Comparison of ENCODE assay signal across 32 cellular contexts in the genomic region with DNA sequence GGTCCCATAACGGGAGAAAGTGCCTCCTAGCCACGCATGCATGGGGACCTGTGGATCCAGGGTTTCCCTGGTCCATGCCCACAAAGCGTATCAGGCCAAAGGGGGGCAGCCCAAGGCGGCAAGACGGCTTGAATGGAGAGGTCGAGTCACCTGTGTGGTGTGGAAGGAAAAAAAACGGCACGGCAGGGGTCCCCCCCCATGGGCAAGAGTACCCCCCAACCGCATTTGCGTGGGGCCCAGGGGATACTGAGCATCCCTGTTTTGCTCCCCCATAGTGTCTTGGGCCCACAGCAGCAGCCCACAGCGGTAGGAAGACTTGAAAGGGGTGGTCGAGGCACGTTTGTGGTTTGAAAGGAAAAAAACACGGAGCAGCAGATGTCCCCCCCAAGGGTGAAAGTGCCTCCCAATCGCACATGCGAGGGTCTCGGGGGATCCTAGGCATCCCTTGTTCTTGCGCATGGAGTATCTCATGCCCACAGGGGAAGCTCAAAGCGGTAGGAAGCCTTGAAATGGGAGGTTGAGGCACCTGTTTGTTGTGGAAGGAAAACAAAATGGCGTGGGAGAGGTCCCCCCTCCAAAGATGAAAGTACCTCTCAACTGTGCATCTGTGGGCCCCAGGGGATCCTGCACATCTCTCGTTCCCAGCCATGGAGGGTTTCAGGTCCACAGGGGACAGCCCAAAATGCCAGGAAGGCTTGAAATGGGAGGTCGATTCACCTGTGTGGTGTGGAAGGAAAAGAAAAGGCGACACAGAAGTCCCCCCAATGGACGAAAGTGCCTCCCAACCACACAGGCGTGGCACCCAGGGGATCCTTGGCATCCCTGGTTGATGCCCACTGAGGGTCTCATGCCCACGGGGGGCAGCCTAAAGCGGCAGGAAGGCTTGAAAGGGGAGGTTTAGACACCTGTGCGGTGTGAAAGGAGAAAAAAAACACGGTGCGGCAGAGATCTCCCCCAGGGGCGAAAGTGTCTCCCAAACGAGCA.
A peak's percentile ranks its signal among the peaks of the same experiment; 100 is the strongest.
DNase-seq lines count a peak whose midpoint lies in the region; ATAC-seq, FAIRE-seq and TF ChIP-seq lines count a peak whose summit lies in the region.
"Had no signal": no experiment of that assay in that cellular context is flagged by ENCODE, and none has a peak within 500 bp of the region (broad histone marks: within the 10 kb centered on the region; RNA-seq: fewer than 3 reads in every experiment).

No MANE protein-coding gene starts in this region.

- peak; percentile 13 for DNase-seq in activated CD8-positive, alpha-beta memory T cell treated with anti-CD3 and anti-CD28 coated beads, Interleukin-2, amount 50 U/mL, for 48 hours
- no peak for DNase-seq in activated CD8-positive, alpha-beta memory T cell treated with anti-CD3 and anti-CD28 coated beads, Interleukin-2, amount 50 U/mL, for 4 hours
- peak; percentile 19 for DNase-seq in RWPE2 (ENCODE audit: low spot score)
- peak; percentile 75 for DNase-seq in mesenteric fat pad (ENCODE audit: low spot score)
- DNase-seq in urothelium cell line (ENCODE audit: low spot score) = peak; percentile 4
- no peak for DNase-seq in HAP-1 (ENCODE audit: low spot score in 2 of 2)
- no peak for DNase-seq in DMS79 (lab: John Stamatoyannopoulos, UW)
- DNase-seq: activated CD4-positive, alpha-beta T cell treated with anti-CD3 and anti-CD28 coated beads, Interleukin-2, amount 50 U/mL, for 48 hours; activated CD4-positive, CD25-positive, alpha-beta regulatory T cell; activated naive CD8-positive, alpha-beta T cell treated with anti-CD3 and anti-CD28 coated beads, Interleukin-2, amount 10 ng/mL, durations not matched to agents 7 days and 5 days; AML-193; CD8-positive, alpha-beta memory T cell; KG1; left colon; mesendoderm; MG63; naive thymus-derived CD4-positive, alpha-beta T cell; NCI-H1105 treated with DMSO at 0.1 percent for 48 hours; NCI-H2029 treated with DMSO at 0.1 percent for 48 hours; NCI-H2227 treated with DMSO at 0.1 percent for 48 hours; NCI-H69; retina; stimulated activated CD4-positive, alpha-beta T cell treated with anti-CD3 and anti-CD28 coated beads, Interleukin-2, amount 100 ng/mL, for 48 hours; T-cell had no signal

- no peak for TF ChIP-seq CTCF in RWPE2 (IDR thresholded peaks at IDR 0.05; ENCODE audit: poor library complexity, severe bottlenecking)

- H3K4me3 ChIP-seq in RWPE2 (ENCODE audit: severe bottlenecking) = no peak overlapping the region
- no peak overlapping the region for H3K4me3 ChIP-seq in HAP-1
- H3K4me3 ChIP-seq: gastrocnemius medialis, hepatocyte, MG63, upper lobe of left lung had no signal

- H3K27me3 ChIP-seq in RWPE2 (ENCODE audit: insufficient read depth, poor library complexity, severe bottlenecking) (no peaks in the 10 kb centered on the region), HAP-1 (ENCODE audit: low read depth) (no peaks in the 10 kb centered on the region)
- H3K27me3 ChIP-seq: gastrocnemius medialis, hepatocyte, MG63, upper lobe of left lung had no signal

- in situ Hi-C loops in HAP-1 (cut with MboI; ENCODE audit: low sequenced_read_pairs) = no loop called here

- no peaks in the 10 kb centered on the region for H3K4me1 ChIP-seq in RWPE2 (ENCODE audit: insufficient read depth, poor library complexity, severe bottlenecking)
- H3K4me1 ChIP-seq in HAP-1 = no peaks in the 10 kb centered on the region
- H3K4me1 ChIP-seq: gastrocnemius medialis, upper lobe of left lung had no signal

- H3K9me3 ChIP-seq in RWPE2 (ENCODE audit: severe bottlenecking) = peaks cover 8% of the 10 kb centered on the region
- H3K9me3 ChIP-seq in HAP-1 = no peaks in the 10 kb centered on the region
- H3K9me3 ChIP-seq: gastrocnemius medialis had no signal

- ATAC-seq in RWPE2 (ENCODE audit: low read depth) (no peak), HG03457 (IDR thresholded peaks at IDR 0.05; ENCODE audit: unreplicated experiment) (no peak)
- ATAC-seq: gastrocnemius medialis; HCT116; left colon; naive thymus-derived CD4-positive, alpha-beta T cell; T-cell had no signal

- FAIRE-seq in urothelium cell line (lab: Jason Lieb, UNC) = no peak
- FAIRE-seq: astrocyte, G401.6, GM18507 had no signal

- no peak overlapping the region for H3K27ac ChIP-seq in RWPE2 (ENCODE audit: poor library complexity, severe bottlenecking)
- H3K27ac ChIP-seq: gastrocnemius medialis, hepatocyte, upper lobe of left lung had no signal

- H3K36me3 ChIP-seq in RWPE2 (ENCODE audit: low read depth) (no peaks in the 10 kb centered on the region), HAP-1 (replicated peaks) (no peaks in the 10 kb centered on the region)
- H3K36me3 ChIP-seq: gastrocnemius medialis, MG63, upper lobe of left lung had no signal

Comparison
In these comparisons a context has a peak if more than half of its experiments do, and no peak if none do; other contexts are left out.
1. DNase-seq: peak in activated CD8-positive, alpha-beta memory T cell treated with anti-CD3 and anti-CD28 coated beads, Interleukin-2, amount 50 U/mL, for 48 hours (single experiment), RWPE2 (single experiment), mesenteric fat pad (single experiment) and urothelium cell line (single experiment); none in activated CD8-positive, alpha-beta memory T cell treated with anti-CD3 and anti-CD28 coated beads, Interleukin-2, amount 50 U/mL, for 4 hours (single experiment), HAP-1 (0 of 2) and DMS79 (single experiment).